Comparison of ENCODE assay signal across 10 cellular contexts in genomic region chr15:61835029-61835428, GRCh38.
DNase-seq lines count a peak whose midpoint lies in the region; ATAC-seq, FAIRE-seq and TF ChIP-seq lines count a peak whose summit lies in the region.
"Had no signal": no experiment of that assay in that cellular context is flagged by ENCODE, and none has a peak within 500 bp of the region (broad histone marks: within the 10 kb centered on the region; RNA-seq: fewer than 3 reads in every experiment).

No MANE protein-coding gene starts in this region.

- H3K36me3 ChIP-seq in HUES64 (ENCODE audit: insufficient read depth, low read length) (no peaks in the 10 kb centered on the region), adipocyte (ENCODE audit: control insufficient read depth, insufficient read depth, low read length, severe bottlenecking) (no peaks in the 10 kb centered on the region), mesendoderm (ENCODE audit: control insufficient read depth, insufficient read depth, low read length) (no peaks in the 10 kb centered on the region), right atrium auricular region (no peaks in the 10 kb centered on the region), small intestine (ENCODE audit: control insufficient read depth in 2 of 2, insufficient read depth in 2 of 2, low read length in 2 of 2) (no peaks in the 10 kb centered on the region)

- ATAC-seq in A549, result peak in 1 of 2 experiments; percentile 42; a peak in 3 of 6 replicates
- no peak for ATAC-seq in left ventricle myocardium superior
- ATAC-seq: activated CD8-positive, alpha-beta T cell treated with anti-CD3 and anti-CD28 coated beads, Interleukin-2, amount 10 ng/mL, durations not matched to agents 7 days and 5 days had no signal

- CTCF ChIA-PET in A549 (lab: Yijun Ruan, JAX), result interaction anchor here (0.7 to 5.6 kb wide), 53 partner anchors 8 to 1329 kb away, joined by 3 to 61 read pairs (median 4); partner anchors contain the start of gene VPS13C

- TF ChIP-seq POLR2A in A549 (IDR thresholded peaks at IDR 0.05; ENCODE audit: low read length), result no peak

- H3K4me1 ChIP-seq in A549 (peaks cover 7% of the 10 kb centered on the region; the same call in 1 of the 3 replicates), HUES64 (ENCODE audit: insufficient read depth, low read length) (no peaks in the 10 kb centered on the region), adipocyte (ENCODE audit: control insufficient read depth, insufficient read depth, low read length) (peaks cover 4% of the 10 kb centered on the region), mesendoderm (ENCODE audit: control insufficient read depth, low read depth, low read length) (peaks cover 3% of the 10 kb centered on the region), right atrium auricular region (peaks cover 0 to 8% of the 10 kb centered on the region in 2 donors), small intestine (ENCODE audit: control insufficient read depth in 2 of 2, insufficient read depth in 1 of 2, low read depth in 1 of 2, low read length in 1 of 2) (no peaks in the 10 kb centered on the region)

- no peak overlapping the region for H4K5ac ChIP-seq in mesendoderm (ENCODE audit: low read length)

- TF ChIP-seq CTCF in A549 (IDR thresholded peaks at IDR 0.05) (no peak), right atrium auricular region (IDR thresholded peaks at IDR 0.05) (no peak)

- H3K4me3 ChIP-seq in A549, result 0 out of 3 replicates have a peak overlapping the region, but pooled peaks have one; percentile 1
- 0 out of 2 replicates have a peak overlapping the region, but pooled peaks have one; percentile 5 for H3K4me3 ChIP-seq in HUES64 (ENCODE audit: low read length)
- peak overlapping the region; percentile 33 for H3K4me3 ChIP-seq in adipocyte (ENCODE audit: low read length)
- H3K4me3 ChIP-seq in mesendoderm (ENCODE audit: low read length), result no peak overlapping the region
- no peak overlapping the region for H3K4me3 ChIP-seq in right atrium auricular region
- H3K4me3 ChIP-seq in small intestine (ENCODE audit: low read depth in 1 of 2, low read length in 2 of 2), result no peak overlapping the region

- no peaks in the 10 kb centered on the region for H3K27me3 ChIP-seq in HUES64 (ENCODE audit: insufficient read depth, low read length)
- peaks cover 2% of the 10 kb centered on the region for H3K27me3 ChIP-seq in adipocyte (replicated peaks; ENCODE audit: control insufficient read depth, insufficient read depth, low read length)
- H3K27me3 ChIP-seq in mesendoderm (ENCODE audit: insufficient read depth, low read length, poor library complexity), result no peaks in the 10 kb centered on the region
- H3K27me3 ChIP-seq in right atrium auricular region, result no peaks in the 10 kb centered on the region
- no peaks in the 10 kb centered on the region for H3K27me3 ChIP-seq in small intestine (ENCODE audit: control insufficient read depth in 2 of 2, insufficient read depth in 2 of 2, low read length in 2 of 2)

- no peaks in the 10 kb centered on the region for H3K79me1 ChIP-seq in mesendoderm (ENCODE audit: low read length)

- TF ChIP-seq EP300 in A549 (IDR thresholded peaks at IDR 0.05), result no peak

- TF ChIP-seq RAD21 in A549 (conservative IDR thresholded peaks at IDR 0.05 in 1 of 2, IDR thresholded peaks at IDR 0.05 in 1 of 2), result no peak

- DNase-seq in A549 (ENCODE audit: low read depth in 1 of 2, low spot score in 1 of 2) (no peak), adipocyte (ENCODE audit: low read depth) (no peak), mesendoderm (no peak), Kasumi-1 (lab: John Stamatoyannopoulos, UW) (no peak), right atrium auricular region (ENCODE audit: low spot score) (no peak), small intestine (no peak), left ventricle myocardium superior (no peak)
- DNase-seq: activated gamma-delta T cell had no signal

- H3K18ac ChIP-seq in mesendoderm (ENCODE audit: low read length), result no peak overlapping the region

- 57% methylated on average over 9 of the region's 9 CpGs for WGBS in A549 (ENCODE audit: missing lambda C conversion rate)
- WGBS in HUES64, result 91% methylated on average over 9 of the region's 9 CpGs
- no CpG with 5 or more reads among the region's 9 CpGs for WGBS in mesendoderm (ENCODE audit: extremely low coverage, insufficient coverage, low lambda C conversion rate)
- WGBS in small intestine, 3 donors, result 77 to 84% (median 80%) methylated on average over 9 of the region's 9 CpGs

- no peak overlapping the region for H3K4ac ChIP-seq in mesendoderm (ENCODE audit: low read depth, low read length)

- H3K9me3 ChIP-seq in A549 (no peaks in the 10 kb centered on the region), HUES64 (ENCODE audit: insufficient read depth, low read depth, low read length) (no peaks in the 10 kb centered on the region), adipocyte (ENCODE audit: control insufficient read depth, low read length) (no peaks in the 10 kb centered on the region), right atrium auricular region (no peaks in the 10 kb centered on the region), small intestine (ENCODE audit: control insufficient read depth, low read depth) (no peaks in the 10 kb centered on the region)

- H3K9ac ChIP-seq in HUES64 (ENCODE audit: low read depth, low read length) (no peak overlapping the region), adipocyte (ENCODE audit: low read length) (peak overlapping the region; percentile 39), mesendoderm (ENCODE audit: low read length) (no peak overlapping the region)

- no peak overlapping the region for H4K8ac ChIP-seq in mesendoderm (ENCODE audit: low read depth, low read length)

- FAIRE-seq in A549 (lab: Jason Lieb, UNC) (no peak), small intestine (lab: Jason Lieb, UNC) (no peak)

- no peak overlapping the region for H3K23ac ChIP-seq in mesendoderm (ENCODE audit: low read length)

- POLR2A ChIA-PET in A549 (lab: Yijun Ruan, JAX), result no interaction called here

- H2BK15ac ChIP-seq in mesendoderm (replicated peaks; ENCODE audit: low read depth), result no peak overlapping the region

- H3K79me2 ChIP-seq in mesendoderm (ENCODE audit: control insufficient read depth, insufficient read depth, low read length), result no peaks in the 10 kb centered on the region

- no peak overlapping the region for H2AK5ac ChIP-seq in mesendoderm (ENCODE audit: low read length)

- H3K4me2 ChIP-seq in A549 (peak overlapping the region; percentile 68), mesendoderm (ENCODE audit: low read length) (no peak overlapping the region)

- peak overlapping the region; percentile 31 for H3K56ac ChIP-seq in mesendoderm (ENCODE audit: low read length)

- no peak overlapping the region for H3K27ac ChIP-seq in A549
- no peak overlapping the region for H3K27ac ChIP-seq in HUES64 (ENCODE audit: low read depth, low read length)
- H3K27ac ChIP-seq in mesendoderm (ENCODE audit: low read depth, low read length), result no peak overlapping the region
- H3K27ac ChIP-seq in right atrium auricular region, result no peak overlapping the region
- no peak overlapping the region for H3K27ac ChIP-seq in small intestine (ENCODE audit: low read depth in 1 of 2, low read length in 1 of 2)

- no peak overlapping the region for H2BK5ac ChIP-seq in mesendoderm (ENCODE audit: low read length)

- H2BK120ac ChIP-seq in mesendoderm (ENCODE audit: low read depth, low read length), result no peak overlapping the region

- intact Hi-C loops in left ventricle myocardium superior (cut with micrococcal nuclease), result no loop called here

TF ChIP-seq in A549, 52 proteins besides CTCF, POLR2A, EP300 and RAD21:
- TF ChIP-seq, protein P1, sequence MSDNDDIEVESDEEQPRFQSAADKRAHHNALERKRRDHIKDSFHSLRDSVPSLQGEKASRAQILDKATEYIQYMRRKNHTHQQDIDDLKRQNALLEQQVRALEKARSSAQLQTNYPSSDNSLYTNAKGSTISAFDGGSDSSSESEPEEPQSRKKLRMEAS (IDR thresholded peaks at IDR 0.05), result no peak
- TF ChIP-seq EHMT2 (IDR thresholded peaks at IDR 0.05; ENCODE audit: low read depth), result no peak
- no peak for TF ChIP-seq CHD2 (IDR thresholded peaks at IDR 0.05; ENCODE audit: low read length, partially characterized antibody)
- TF ChIP-seq NFE2L2 (conservative IDR thresholded peaks at IDR 0.05; ENCODE audit: low read length), result no peak
- no peak for TF ChIP-seq RCOR1 (IDR thresholded peaks at IDR 0.05; ENCODE audit: low read depth, low read length)
- TF ChIP-seq PHF8 (IDR thresholded peaks at IDR 0.05; ENCODE audit: borderline replicate concordance, low read depth), result no peak
- TF ChIP-seq ZNF302 (CRISPR knock-in tag; IDR thresholded peaks at IDR 0.05), result no peak
- TF ChIP-seq ESRRA (IDR thresholded peaks at IDR 0.05; ENCODE audit: borderline replicate concordance, low read length), result no peak
- no peak for TF ChIP-seq FOXS1 (CRISPR knock-in tag; IDR thresholded peaks at IDR 0.05)
- TF ChIP-seq MAZ (IDR thresholded peaks at IDR 0.05; ENCODE audit: borderline replicate concordance, low read depth, low read length), result no peak
- no peak for TF ChIP-seq JUN (IDR thresholded peaks at IDR 0.05)
- no peak for TF ChIP-seq HOXB5 (CRISPR knock-in tag; IDR thresholded peaks at IDR 0.05)
- no peak for TF ChIP-seq EHF (CRISPR knock-in tag; IDR thresholded peaks at IDR 0.05)

Comparison
In these comparisons a context has a peak if more than half of its experiments do, and no peak if none do; other contexts are left out.
1. H3K4me3 ChIP-seq: peak in A549 (single experiment), HUES64 (single experiment) and adipocyte (single experiment); none in mesendoderm (single experiment), right atrium auricular region (0 of 2) and small intestine (0 of 2).